Comparison of ENCODE assay signal across 8 cellular contexts in the genomic region with DNA sequence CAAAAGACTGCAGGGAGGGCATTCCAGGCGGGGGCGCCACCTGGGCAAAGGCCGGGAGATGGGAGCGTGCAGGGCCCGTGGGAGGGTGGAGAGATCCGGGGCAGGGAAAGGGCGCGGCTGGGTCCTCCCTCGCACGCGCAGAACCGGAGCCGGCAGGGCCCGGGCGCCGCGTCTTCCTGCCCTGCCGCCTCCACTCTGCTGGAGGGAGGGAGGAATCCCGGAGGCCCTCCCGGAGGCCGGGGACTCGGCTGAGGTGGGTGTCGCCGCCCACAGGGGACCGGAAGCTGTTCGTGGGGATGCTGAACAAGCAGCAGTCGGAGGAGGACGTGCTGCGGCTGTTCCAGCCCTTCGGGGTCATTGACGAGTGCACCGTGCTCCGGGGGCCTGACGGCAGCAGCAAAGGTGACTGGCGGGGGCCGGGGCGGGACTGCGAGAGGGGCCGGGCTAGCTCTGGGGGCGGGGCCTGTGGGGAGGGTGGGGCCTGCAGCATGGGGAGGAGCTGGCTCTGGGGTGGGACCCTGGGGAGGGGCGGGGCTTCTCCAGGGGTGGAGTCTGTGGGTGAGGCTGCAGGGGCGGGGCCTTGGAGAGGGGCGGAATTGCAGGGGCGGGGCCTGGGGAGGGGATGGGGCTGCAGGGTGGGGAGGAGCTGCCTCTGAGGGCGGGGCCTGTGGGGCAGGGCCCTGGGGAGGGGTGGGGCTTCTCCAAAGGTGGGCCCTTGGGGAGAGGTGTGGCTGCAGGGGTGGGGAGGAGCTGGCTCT. TPM values are rescaled to one million over a fixed set of nuclear protein-coding genes. Genes with fewer than 3 reads are reported as not detected.
DNase-seq lines count a peak whose midpoint lies in the region; ATAC-seq and TF ChIP-seq lines count a peak whose summit lies in the region.

No MANE protein-coding gene starts in this region.

- peaks cover 3% of the 10 kb centered on the region; the same call in 1 of the 2 replicates for H3K9me3 ChIP-seq in HUES64 (ENCODE audit: insufficient read depth, low read depth, low read length)

- ATAC-seq in esophagus mucosa = peak; percentile 77

- peak; percentile 98 for DNase-seq in D341Med (ENCODE audit: low spot score)
- peak; percentile 91 for DNase-seq in activated T-cell treated with anti-CD3 and anti-CD28 coated beads for 48 hours (ENCODE audit: low read depth)
- peak; percentile 88 for DNase-seq in stimulated activated naive CD4-positive, alpha-beta T cell treated with Interleukin-2 at 50 U/mL for 16 hours (lab: John Stamatoyannopoulos, UW)
- no peak for DNase-seq in NCI-H510A treated with DMSO at 0.1 percent for 48 hours (lab: John Stamatoyannopoulos, UW)

- peak overlapping the region; percentile 37 to 79 (median 75) for H3K4me3 Mint-ChIP-seq in nephron

- H3K4me1 ChIP-seq in HUES64 (ENCODE audit: insufficient read depth, low read length) = peaks cover 5% of the 10 kb centered on the region; the same call in 1 of the 2 replicates

- H3K4me3 ChIP-seq in HUES64 (ENCODE audit: low read length) = peak overlapping the region; percentile 72

- H3K27me3 ChIP-seq in HUES64 (ENCODE audit: insufficient read depth, low read length) = no peaks in the 10 kb centered on the region; the same call in none of the 2 replicates

- no peaks in the 10 kb centered on the region for H3K36me3 ChIP-seq in HUES64 (ENCODE audit: insufficient read depth, low read length)

- H3K9me3 Mint-ChIP-seq in nephron = peaks cover 5% of the 10 kb centered on the region

- TF ChIP-seq CTCF in nephron (IDR thresholded peaks at IDR 0.05; ENCODE audit: unreplicated experiment in 3 of 3) = peak in 1 of 3 experiments; percentile 4

- no peaks in the 10 kb centered on the region for H3K4me1 Mint-ChIP-seq in nephron

- 0 out of 2 replicates have a peak overlapping the region, but pooled peaks have one; percentile 29 for H3K9ac ChIP-seq in HUES64 (ENCODE audit: low read depth, low read length)

- H3K27me3 Mint-ChIP-seq in nephron (ENCODE audit: low read depth) = peaks cover 76% of the 10 kb centered on the region

- 2% methylated on average over 44 of the region's 45 CpGs for WGBS in HUES64

- H3K36me3 Mint-ChIP-seq in nephron (ENCODE audit: low read depth) = no peaks in the 10 kb centered on the region

- H3K27ac Mint-ChIP-seq in nephron = no peak overlapping the region

- H3K27ac ChIP-seq in HUES64 (ENCODE audit: low read depth, low read length) = peak overlapping the region; percentile 35; the same call in 1 of the 2 replicates

TF ChIP-seq in PFSK-1, 5 proteins besides CTCF, POLR2A, EP300 and RAD21:
- peak; percentile 61; the same call in 1 of the 2 replicates for TF ChIP-seq POLR2AphosphoS5 (IDR thresholded peaks at IDR 0.05; ENCODE audit: low read depth, low read length)
- TF ChIP-seq, protein P1, sequence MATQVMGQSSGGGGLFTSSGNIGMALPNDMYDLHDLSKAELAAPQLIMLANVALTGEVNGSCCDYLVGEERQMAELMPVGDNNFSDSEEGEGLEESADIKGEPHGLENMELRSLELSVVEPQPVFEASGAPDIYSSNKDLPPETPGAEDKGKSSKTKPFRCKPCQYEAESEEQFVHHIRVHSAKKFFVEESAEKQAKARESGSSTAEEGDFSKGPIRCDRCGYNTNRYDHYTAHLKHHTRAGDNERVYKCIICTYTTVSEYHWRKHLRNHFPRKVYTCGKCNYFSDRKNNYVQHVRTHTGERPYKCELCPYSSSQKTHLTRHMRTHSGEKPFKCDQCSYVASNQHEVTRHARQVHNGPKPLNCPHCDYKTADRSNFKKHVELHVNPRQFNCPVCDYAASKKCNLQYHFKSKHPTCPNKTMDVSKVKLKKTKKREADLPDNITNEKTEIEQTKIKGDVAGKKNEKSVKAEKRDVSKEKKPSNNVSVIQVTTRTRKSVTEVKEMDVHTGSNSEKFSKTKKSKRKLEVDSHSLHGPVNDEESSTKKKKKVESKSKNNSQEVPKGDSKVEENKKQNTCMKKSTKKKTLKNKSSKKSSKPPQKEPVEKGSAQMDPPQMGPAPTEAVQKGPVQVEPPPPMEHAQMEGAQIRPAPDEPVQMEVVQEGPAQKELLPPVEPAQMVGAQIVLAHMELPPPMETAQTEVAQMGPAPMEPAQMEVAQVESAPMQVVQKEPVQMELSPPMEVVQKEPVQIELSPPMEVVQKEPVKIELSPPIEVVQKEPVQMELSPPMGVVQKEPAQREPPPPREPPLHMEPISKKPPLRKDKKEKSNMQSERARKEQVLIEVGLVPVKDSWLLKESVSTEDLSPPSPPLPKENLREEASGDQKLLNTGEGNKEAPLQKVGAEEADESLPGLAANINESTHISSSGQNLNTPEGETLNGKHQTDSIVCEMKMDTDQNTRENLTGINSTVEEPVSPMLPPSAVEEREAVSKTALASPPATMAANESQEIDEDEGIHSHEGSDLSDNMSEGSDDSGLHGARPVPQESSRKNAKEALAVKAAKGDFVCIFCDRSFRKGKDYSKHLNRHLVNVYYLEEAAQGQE (IDR thresholded peaks at IDR 0.05; ENCODE audit: insufficient read depth in 1 of 2, low read depth in 2 of 2, low read length in 2 of 2) = no peak
TF ChIP-seq in PFSK-1: peak in this region for 1.

RNA-seq across cellular contexts. Expression of a gene that starts 51.3 kb away (rescaled TPM):
- 3.3 TPM for polyA plus RNA-seq in HUES64 (2013, experiment 1 of 2)
- 4.9 TPM for polyA plus RNA-seq in HUES64 (2013, experiment 2 of 2)
- polyA plus RNA-seq in PFSK-1 (2012; ENCODE audit: insufficient read length, low read depth) = 0.65 TPM
- total RNA-seq in esophagus mucosa = not detected
